In the genomic region with DNA sequence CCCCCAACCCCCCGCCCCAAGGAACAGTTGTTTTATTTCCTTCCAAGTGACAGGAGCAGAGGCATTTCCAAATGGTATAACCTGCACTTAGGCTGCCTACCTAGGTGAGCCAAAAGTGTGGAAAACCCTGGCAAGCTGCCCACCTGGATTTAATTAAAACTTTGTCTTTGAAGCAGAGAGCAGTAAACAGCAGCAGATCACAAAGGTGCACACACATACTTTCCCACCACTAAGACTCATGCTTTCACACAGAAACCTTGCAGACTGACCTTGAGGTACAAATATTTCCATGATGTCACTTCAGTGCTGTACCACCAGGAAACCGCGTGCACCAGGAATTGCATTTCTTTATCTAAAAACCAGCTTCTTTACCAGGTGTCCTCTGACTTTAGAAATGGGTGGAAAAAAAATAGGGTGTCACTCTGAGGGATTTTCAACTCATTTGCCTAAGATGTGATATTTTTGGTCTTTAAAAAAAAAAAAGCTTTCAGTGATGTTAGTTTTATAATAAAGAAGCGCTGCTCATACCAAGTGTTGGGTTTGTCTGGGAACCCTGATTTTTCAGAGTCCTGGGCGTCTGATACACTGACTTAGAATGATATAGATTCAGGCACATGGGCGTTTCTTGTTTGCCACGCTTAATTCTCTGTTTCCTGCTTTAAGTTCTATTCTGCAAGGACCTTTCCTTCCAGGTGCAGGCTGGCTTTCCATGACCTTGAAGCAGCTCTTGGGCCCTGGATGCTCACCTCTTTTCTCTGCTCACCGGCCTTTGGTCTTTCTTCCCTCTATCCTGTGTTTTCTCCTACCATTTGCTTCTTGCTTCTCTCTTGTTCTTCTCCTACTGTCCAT, we compare ENCODE assay signal across 8 cellular contexts.
DNase-seq lines count a peak whose midpoint lies in the region; ATAC-seq and TF ChIP-seq lines count a peak whose summit lies in the region.

No MANE protein-coding gene starts in this region.

- peak; percentile 50 for DNase-seq in GM13977 (ENCODE audit: low spot score)
- peak; percentile 3 for DNase-seq in iPS-NIHi7 (ENCODE audit: extremely low spot score)
- no peak for DNase-seq in foreskin melanocyte
- no peak for DNase-seq in medulla oblongata (ENCODE audit: extremely low spot score)

- no peak for TF ChIP-seq CTCF in GM13977 (IDR thresholded peaks at IDR 0.05; ENCODE audit: extremely low read depth, insufficient read depth, missing control alignments)

- peak; percentile 55 for ATAC-seq in GM19395 (IDR thresholded peaks at IDR 0.05; ENCODE audit: unreplicated experiment)
- peak; percentile 58 for ATAC-seq in HG03521 (IDR thresholded peaks at IDR 0.05; ENCODE audit: unreplicated experiment)
- no peak for ATAC-seq in GM19455 (IDR thresholded peaks at IDR 0.05; ENCODE audit: unreplicated experiment)
- no peak for ATAC-seq in GM21367 (IDR thresholded peaks at IDR 0.05; ENCODE audit: unreplicated experiment)

- in situ Hi-C loops in GM13977 (cut with MboI; ENCODE audit: low pct_unique_long_range_greater_than_20kb, low sequenced_read_pairs, unreplicated experiment), result no loop called here

Comparison
In these comparisons a context has a peak if more than half of its experiments do, and no peak if none do; other contexts are left out.
1. DNase-seq: peak in GM13977 (single experiment) and iPS-NIHi7 (single experiment); none in foreskin melanocyte (single experiment) and medulla oblongata (single experiment).
2. ATAC-seq: peak in GM19395 (single experiment) and HG03521 (single experiment); none in GM19455 (single experiment) and GM21367 (single experiment).